Comparison of ENCODE assay signal across 1 cellular context in genomic region chr1:15145327-15145726, GRCh38.
TF ChIP-seq lines count a peak whose summit lies in the region.

No MANE protein-coding gene starts in this region.

TF ChIP-seq in HepG2, 621 proteins besides CTCF, POLR2A, EP300 and RAD21 (continued from another document and continues in another):
- TF ChIP-seq PRDM10 (CRISPR knock-in tag; IDR thresholded peaks at IDR 0.05; ENCODE audit: low read depth): no peak
- no peak for TF ChIP-seq LRRFIP1 (CRISPR knock-in tag; conservative IDR thresholded peaks at IDR 0.05)
- peak; percentile 46; the same call in 1 of the 2 replicates for TF ChIP-seq THAP11 (CRISPR knock-in tag; IDR thresholded peaks at IDR 0.05)
- TF ChIP-seq ISX (CRISPR knock-in tag; conservative IDR thresholded peaks at IDR 0.05): no peak
- 0 out of 2 replicates have a peak, but pooled peaks have one; percentile 34 for TF ChIP-seq MYPOP (CRISPR knock-in tag; IDR thresholded peaks at IDR 0.05)
- TF ChIP-seq ZNF619 (CRISPR knock-in tag; IDR thresholded peaks at IDR 0.05): no peak
- TF ChIP-seq ZBTB7B (CRISPR knock-in tag; IDR thresholded peaks at IDR 0.05): no peak
- no peak for TF ChIP-seq GTF3A (CRISPR knock-in tag; conservative IDR thresholded peaks at IDR 0.05)
- no peak for TF ChIP-seq GLI4 (CRISPR knock-in tag; IDR thresholded peaks at IDR 0.05; ENCODE audit: borderline replicate concordance)
- TF ChIP-seq REPIN1 (CRISPR knock-in tag; IDR thresholded peaks at IDR 0.05; ENCODE audit: borderline replicate concordance, low read depth): no peak
- peak; percentile 41; the same call in 1 of the 2 replicates for TF ChIP-seq MEF2D (CRISPR knock-in tag; IDR thresholded peaks at IDR 0.05)
- no peak for TF ChIP-seq KAT7 (CRISPR knock-in tag; IDR thresholded peaks at IDR 0.05; ENCODE audit: borderline replicate concordance)
- TF ChIP-seq ZNF747 (CRISPR knock-in tag; IDR thresholded peaks at IDR 0.05; ENCODE audit: borderline replicate concordance): no peak
- TF ChIP-seq, protein P1, sequence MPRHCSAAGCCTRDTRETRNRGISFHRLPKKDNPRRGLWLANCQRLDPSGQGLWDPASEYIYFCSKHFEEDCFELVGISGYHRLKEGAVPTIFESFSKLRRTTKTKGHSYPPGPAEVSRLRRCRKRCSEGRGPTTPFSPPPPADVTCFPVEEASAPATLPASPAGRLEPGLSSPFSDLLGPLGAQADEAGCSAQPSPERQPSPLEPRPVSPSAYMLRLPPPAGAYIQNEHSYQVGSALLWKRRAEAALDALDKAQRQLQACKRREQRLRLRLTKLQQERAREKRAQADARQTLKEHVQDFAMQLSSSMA (CRISPR knock-in tag; IDR thresholded peaks at IDR 0.05): no peak
- TF ChIP-seq ZNF792 (CRISPR knock-in tag; IDR thresholded peaks at IDR 0.05): peak; percentile 62; the same call in 1 of the 2 replicates
- TF ChIP-seq ATM (IDR thresholded peaks at IDR 0.05; ENCODE audit: borderline replicate concordance): no peak
- TF ChIP-seq ZFAT (CRISPR knock-in tag; conservative IDR thresholded peaks at IDR 0.05): no peak
- TF ChIP-seq SNAPC5 (CRISPR knock-in tag; IDR thresholded peaks at IDR 0.05; ENCODE audit: borderline replicate concordance): no peak
- TF ChIP-seq ZIK1 (CRISPR knock-in tag; IDR thresholded peaks at IDR 0.05; ENCODE audit: borderline replicate concordance, low read depth): no peak
- TF ChIP-seq, protein P2, sequence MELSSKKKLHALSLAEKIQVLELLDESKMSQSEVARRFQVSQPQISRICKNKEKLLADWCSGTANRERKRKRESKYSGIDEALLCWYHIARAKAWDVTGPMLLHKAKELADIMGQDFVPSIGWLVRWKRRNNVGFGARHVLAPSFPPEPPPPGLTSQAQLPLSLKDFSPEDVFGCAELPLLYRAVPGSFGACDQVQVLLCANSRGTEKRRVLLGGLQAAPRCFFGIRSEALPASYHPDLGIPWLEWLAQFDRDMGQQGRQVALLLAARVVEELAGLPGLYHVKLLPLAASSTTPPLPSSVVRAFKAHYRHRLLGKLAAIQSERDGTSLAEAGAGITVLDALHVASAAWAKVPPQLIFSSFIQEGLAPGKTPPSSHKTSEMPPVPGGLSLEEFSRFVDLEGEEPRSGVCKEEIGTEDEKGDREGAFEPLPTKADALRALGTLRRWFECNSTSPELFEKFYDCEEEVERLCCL (CRISPR knock-in tag; IDR thresholded peaks at IDR 0.05; ENCODE audit: borderline replicate concordance): no peak
- TF ChIP-seq THYN1 (CRISPR knock-in tag; IDR thresholded peaks at IDR 0.05; ENCODE audit: borderline replicate concordance, low read depth): no peak
- no peak for TF ChIP-seq ZBTB42 (CRISPR knock-in tag; IDR thresholded peaks at IDR 0.05)
- TF ChIP-seq U2AF1 (optimal IDR thresholded peaks at IDR 0.05; ENCODE audit: low read depth, low read length): no peak
- TF ChIP-seq MED8 (CRISPR knock-in tag; IDR thresholded peaks at IDR 0.05; ENCODE audit: insufficient replicate concordance): no peak
- no peak for TF ChIP-seq TAF15 (IDR thresholded peaks at IDR 0.05; ENCODE audit: low read depth, low read length, poor library complexity, severe bottlenecking)
- no peak for TF ChIP-seq ARID3A (IDR thresholded peaks at IDR 0.05; ENCODE audit: low read depth, low read length)
- no peak for TF ChIP-seq PHF5A (CRISPR knock-in tag; IDR thresholded peaks at IDR 0.05; ENCODE audit: low read depth, unreplicated experiment)
- no peak for TF ChIP-seq TEF (CRISPR knock-in tag; IDR thresholded peaks at IDR 0.05)
- peak; percentile 45; the same call in 1 of the 2 replicates for TF ChIP-seq ZSCAN21 (CRISPR knock-in tag; IDR thresholded peaks at IDR 0.05; ENCODE audit: borderline replicate concordance)
- 0 out of 2 replicates have a peak, but pooled peaks have one; percentile 49 for TF ChIP-seq FOXA1 (IDR thresholded peaks at IDR 0.05)
- TF ChIP-seq FOXA1 (CRISPR knock-in tag; IDR thresholded peaks at IDR 0.05): peak; percentile 91
- no peak for TF ChIP-seq ZFP62 (CRISPR knock-in tag; IDR thresholded peaks at IDR 0.05)
- TF ChIP-seq MBD4 (IDR thresholded peaks at IDR 0.05; ENCODE audit: borderline replicate concordance, low read length): no peak
- TF ChIP-seq, protein P3, sequence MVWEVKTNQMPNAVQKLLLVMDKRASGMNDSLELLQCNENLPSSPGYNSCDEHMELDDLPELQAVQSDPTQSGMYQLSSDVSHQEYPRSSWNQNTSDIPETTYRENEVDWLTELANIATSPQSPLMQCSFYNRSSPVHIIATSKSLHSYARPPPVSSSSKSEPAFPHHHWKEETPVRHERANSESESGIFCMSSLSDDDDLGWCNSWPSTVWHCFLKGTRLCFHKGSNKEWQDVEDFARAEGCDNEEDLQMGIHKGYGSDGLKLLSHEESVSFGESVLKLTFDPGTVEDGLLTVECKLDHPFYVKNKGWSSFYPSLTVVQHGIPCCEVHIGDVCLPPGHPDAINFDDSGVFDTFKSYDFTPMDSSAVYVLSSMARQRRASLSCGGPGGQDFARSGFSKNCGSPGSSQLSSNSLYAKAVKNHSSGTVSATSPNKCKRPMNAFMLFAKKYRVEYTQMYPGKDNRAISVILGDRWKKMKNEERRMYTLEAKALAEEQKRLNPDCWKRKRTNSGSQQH (CRISPR knock-in tag; IDR thresholded peaks at IDR 0.05; ENCODE audit: low read depth): no peak
- TF ChIP-seq SCMH1 (CRISPR knock-in tag; IDR thresholded peaks at IDR 0.05; ENCODE audit: borderline replicate concordance): no peak
- TF ChIP-seq ZNF547 (CRISPR knock-in tag; IDR thresholded peaks at IDR 0.05): no peak
- TF ChIP-seq HNF4G (IDR thresholded peaks at IDR 0.05; ENCODE audit: borderline replicate concordance, low read depth, low read length): peak; percentile 82
- TF ChIP-seq HNF4G (CRISPR knock-in tag; IDR thresholded peaks at IDR 0.05; ENCODE audit: borderline replicate concordance, low read depth): no peak
- TF ChIP-seq ZNF337 (CRISPR knock-in tag; IDR thresholded peaks at IDR 0.05; ENCODE audit: borderline replicate concordance, low read depth): 0 out of 2 replicates have a peak, but pooled peaks have one; percentile 49
- no peak for TF ChIP-seq REXO4 (CRISPR knock-in tag; IDR thresholded peaks at IDR 0.05; ENCODE audit: borderline replicate concordance)
- TF ChIP-seq ZNF501 (CRISPR knock-in tag; IDR thresholded peaks at IDR 0.05): 0 out of 2 replicates have a peak, but pooled peaks have one; percentile 50
- TF ChIP-seq, protein P4, sequence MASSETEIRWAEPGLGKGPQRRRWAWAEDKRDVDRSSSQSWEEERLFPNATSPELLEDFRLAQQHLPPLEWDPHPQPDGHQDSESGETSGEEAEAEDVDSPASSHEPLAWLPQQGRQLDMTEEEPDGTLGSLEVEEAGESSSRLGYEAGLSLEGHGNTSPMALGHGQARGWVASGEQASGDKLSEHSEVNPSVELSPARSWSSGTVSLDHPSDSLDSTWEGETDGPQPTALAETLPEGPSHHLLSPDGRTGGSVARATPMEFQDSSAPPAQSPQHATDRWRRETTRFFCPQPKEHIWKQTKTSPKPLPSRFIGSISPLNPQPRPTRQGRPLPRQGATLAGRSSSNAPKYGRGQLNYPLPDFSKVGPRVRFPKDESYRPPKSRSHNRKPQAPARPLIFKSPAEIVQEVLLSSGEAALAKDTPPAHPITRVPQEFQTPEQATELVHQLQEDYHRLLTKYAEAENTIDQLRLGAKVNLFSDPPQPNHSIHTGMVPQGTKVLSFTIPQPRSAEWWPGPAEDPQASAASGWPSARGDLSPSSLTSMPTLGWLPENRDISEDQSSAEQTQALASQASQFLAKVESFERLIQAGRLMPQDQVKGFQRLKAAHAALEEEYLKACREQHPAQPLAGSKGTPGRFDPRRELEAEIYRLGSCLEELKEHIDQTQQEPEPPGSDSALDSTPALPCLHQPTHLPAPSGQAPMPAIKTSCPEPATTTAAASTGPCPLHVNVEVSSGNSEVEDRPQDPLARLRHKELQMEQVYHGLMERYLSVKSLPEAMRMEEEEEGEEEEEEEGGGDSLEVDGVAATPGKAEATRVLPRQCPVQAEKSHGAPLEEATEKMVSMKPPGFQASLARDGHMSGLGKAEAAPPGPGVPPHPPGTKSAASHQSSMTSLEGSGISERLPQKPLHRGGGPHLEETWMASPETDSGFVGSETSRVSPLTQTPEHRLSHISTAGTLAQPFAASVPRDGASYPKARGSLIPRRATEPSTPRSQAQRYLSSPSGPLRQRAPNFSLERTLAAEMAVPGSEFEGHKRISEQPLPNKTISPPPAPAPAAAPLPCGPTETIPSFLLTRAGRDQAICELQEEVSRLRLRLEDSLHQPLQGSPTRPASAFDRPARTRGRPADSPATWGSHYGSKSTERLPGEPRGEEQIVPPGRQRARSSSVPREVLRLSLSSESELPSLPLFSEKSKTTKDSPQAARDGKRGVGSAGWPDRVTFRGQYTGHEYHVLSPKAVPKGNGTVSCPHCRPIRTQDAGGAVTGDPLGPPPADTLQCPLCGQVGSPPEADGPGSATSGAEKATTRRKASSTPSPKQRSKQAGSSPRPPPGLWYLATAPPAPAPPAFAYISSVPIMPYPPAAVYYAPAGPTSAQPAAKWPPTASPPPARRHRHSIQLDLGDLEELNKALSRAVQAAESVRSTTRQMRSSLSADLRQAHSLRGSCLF (CRISPR knock-in tag; IDR thresholded peaks at IDR 0.05; ENCODE audit: borderline replicate concordance): no peak
